Comparison of ENCODE assay signal across 1 cellular context in the genomic region with DNA sequence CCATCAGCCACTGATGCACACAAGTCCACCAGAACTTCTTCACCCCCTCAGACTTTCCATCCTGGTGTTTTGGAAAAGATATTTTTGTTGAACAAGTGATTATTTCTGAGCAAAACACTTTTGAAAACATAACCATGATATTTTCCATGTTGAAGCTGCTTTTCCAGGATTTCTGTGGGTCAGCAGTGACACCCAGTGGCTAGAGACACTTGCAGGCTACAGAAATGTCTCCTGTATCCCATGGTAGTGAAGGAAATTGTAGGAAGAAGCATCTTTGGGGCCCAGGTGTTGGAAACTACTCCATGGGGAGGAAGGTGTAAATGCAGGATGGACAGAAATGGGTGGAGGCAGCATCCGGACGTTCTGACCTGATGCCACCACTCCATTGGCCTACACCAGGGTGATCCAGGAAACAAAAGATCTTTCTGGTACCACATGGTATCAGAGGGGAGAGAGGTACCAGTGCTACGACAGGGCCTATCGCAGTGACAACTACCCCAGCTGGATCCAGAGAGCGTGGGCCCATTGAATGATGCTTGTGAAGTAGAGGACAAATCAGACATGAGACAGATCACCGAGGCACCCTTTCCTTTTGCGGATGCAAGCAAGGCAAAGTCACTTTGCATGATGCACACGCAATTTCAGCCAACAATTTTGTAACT.
TF ChIP-seq lines count a peak whose summit lies in the region.

No MANE protein-coding gene starts in this region.

TF ChIP-seq in HepG2, 621 proteins besides CTCF, POLR2A, EP300 and RAD21 (continued from another document):
- TF ChIP-seq, protein P1, sequence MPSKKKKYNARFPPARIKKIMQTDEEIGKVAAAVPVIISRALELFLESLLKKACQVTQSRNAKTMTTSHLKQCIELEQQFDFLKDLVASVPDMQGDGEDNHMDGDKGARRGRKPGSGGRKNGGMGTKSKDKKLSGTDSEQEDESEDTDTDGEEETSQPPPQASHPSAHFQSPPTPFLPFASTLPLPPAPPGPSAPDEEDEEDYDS (CRISPR knock-in tag; IDR thresholded peaks at IDR 0.05) = no peak
- TF ChIP-seq ZNF598 (CRISPR knock-in tag; IDR thresholded peaks at IDR 0.05; ENCODE audit: borderline replicate concordance) (no peak), HNRNPH1 (optimal IDR thresholded peaks at IDR 0.05; ENCODE audit: low read depth, low read length) (no peak), SMC3 (IDR thresholded peaks at IDR 0.05; ENCODE audit: low read length) (peak; percentile 21; the same call in 1 of the 2 replicates), STAG1 (CRISPR knock-in tag; IDR thresholded peaks at IDR 0.05) (peak; percentile 62), CBFB (CRISPR knock-in tag; IDR thresholded peaks at IDR 0.05) (no peak), SALL1 (CRISPR knock-in tag; IDR thresholded peaks at IDR 0.05) (no peak)
- TF ChIP-seq, protein P2, sequence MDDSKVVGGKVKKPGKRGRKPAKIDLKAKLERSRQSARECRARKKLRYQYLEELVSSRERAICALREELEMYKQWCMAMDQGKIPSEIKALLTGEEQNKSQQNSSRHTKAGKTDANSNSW (CRISPR knock-in tag; IDR thresholded peaks at IDR 0.05; ENCODE audit: borderline replicate concordance) = no peak
TF ChIP-seq in HepG2: peak in this region for 2.
